Comparison of ENCODE assay signal across 16 cellular contexts in genomic region chr11:863389-864117, GRCh38. TPM values are rescaled to one million over a fixed set of nuclear protein-coding genes. Genes with fewer than 3 reads are reported as not detected.
DNase-seq lines count a peak whose midpoint lies in the region; TF ChIP-seq lines count a peak whose summit lies in the region.
"Had no signal": no experiment of that assay in that cellular context is flagged by ENCODE, and none has a peak within 500 bp of the region (broad histone marks: within the 10 kb centered on the region; RNA-seq: fewer than 3 reads in every experiment).

No MANE protein-coding gene starts in this region.

- H2AFZ ChIP-seq in smooth muscle cell (ENCODE audit: low read depth): no peak overlapping the region

- H3K36me3 ChIP-seq in NT2/D1 (ENCODE audit: insufficient read depth, insufficient read length, low read length): peaks cover 43% of the 10 kb centered on the region
- peaks cover 27% of the 10 kb centered on the region for H3K36me3 ChIP-seq in iPS-15b (ENCODE audit: control insufficient read depth, insufficient read depth, low read length)
- H3K36me3 ChIP-seq in smooth muscle cell (ENCODE audit: low read depth): no peaks in the 10 kb centered on the region
- peaks cover 0 to 62% (median 40%) of the 10 kb centered on the region in 3 donors for H3K36me3 ChIP-seq in tibial artery

- peaks cover 59% of the 10 kb centered on the region for H3K4me1 ChIP-seq in NT2/D1 (ENCODE audit: insufficient read depth, insufficient read length)
- H3K4me1 ChIP-seq in iPS-15b (ENCODE audit: control insufficient read depth, insufficient read depth, low read length): no peaks in the 10 kb centered on the region
- peaks cover 16% of the 10 kb centered on the region for H3K4me1 ChIP-seq in smooth muscle cell (ENCODE audit: low read depth)
- H3K4me1 ChIP-seq in tibial artery: peaks cover 0 to 29% (median 10%) of the 10 kb centered on the region in 4 donors

- H3K27me3 ChIP-seq in NT2/D1 (ENCODE audit: insufficient read depth, insufficient read length) (no peaks in the 10 kb centered on the region), iPS-15b (ENCODE audit: control insufficient read depth, insufficient read depth, low read length) (no peaks in the 10 kb centered on the region), smooth muscle cell (ENCODE audit: low read depth) (no peaks in the 10 kb centered on the region), tibial artery (no peaks in the 10 kb centered on the region)
- H3K27me3 ChIP-seq: adrenal gland had no signal

- peak overlapping the region; percentile 4 for H3K4me2 ChIP-seq in smooth muscle cell

- peak overlapping the region; percentile 85 for H3K9ac ChIP-seq in NT2/D1 (ENCODE audit: insufficient read length, low read depth)
- H3K9ac ChIP-seq in iPS-15b (ENCODE audit: low read depth, low read length): peak overlapping the region; percentile 5
- no peak overlapping the region for H3K9ac ChIP-seq in smooth muscle cell (ENCODE audit: low read depth)

- intact Hi-C loops in tibial artery (cut with DNase I; ENCODE audit: low total_unique reads): no loop called here

- H4K20me1 ChIP-seq in smooth muscle cell (ENCODE audit: low read depth): peaks cover 49% of the 10 kb centered on the region

- no peaks in the 10 kb centered on the region for H3F3A ChIP-seq in smooth muscle cell (ENCODE audit: low read depth)

- H3K27ac ChIP-seq in smooth muscle cell (ENCODE audit: low read depth) (no peak overlapping the region), tibial artery (no peak overlapping the region)
- H3K27ac ChIP-seq: adrenal gland had no signal

- WGBS in smooth muscle cell (ENCODE audit: low lambda C conversion rate): 92% methylated on average over 11 of the region's 11 CpGs

- no peak for DNase-seq in NT2/D1 (ENCODE audit: low read depth, low spot score)
- DNase-seq in smooth muscle cell (lab: John Stamatoyannopoulos, UW; ENCODE audit: unreplicated experiment): no peak
- no peak for DNase-seq in HuH-7 (ENCODE audit: low spot score)
- DNase-seq in tibial artery: no peak
- DNase-seq in SK-N-DZ (ENCODE audit: low spot score): no peak
- DNase-seq: activated CD4-positive, alpha-beta T cell treated with anti-CD3 and anti-CD28 coated beads, Interleukin-2, amount 50 U/mL, for 1 hour; activated gamma-delta T cell; foreskin fibroblast; hypothalamus; mesendoderm; NCI-H1417; NCI-H524 treated with DMSO at 0.1 percent for 48 hours; SHP77 treated with DMSO at 0.1 percent for 48 hours; stimulated activated CD4-positive, alpha-beta T cell treated with anti-CD3 and anti-CD28 coated beads, Interleukin-4, amount 100 ng/mL, for 24 hours had no signal

- no peak overlapping the region for H3K4me3 ChIP-seq in NT2/D1 (ENCODE audit: insufficient read length, low read depth)
- H3K4me3 ChIP-seq in iPS-15b (ENCODE audit: low read depth, low read length): no peak overlapping the region
- no peak overlapping the region for H3K4me3 ChIP-seq in smooth muscle cell
- no peak overlapping the region for H3K4me3 ChIP-seq in tibial artery
- H3K4me3 ChIP-seq: adrenal gland had no signal

- H3K79me2 ChIP-seq in smooth muscle cell (ENCODE audit: low read depth): no peaks in the 10 kb centered on the region

- no peak for TF ChIP-seq CTCF in smooth muscle cell (IDR thresholded peaks at IDR 0.05; ENCODE audit: borderline replicate concordance, insufficient read depth, poor library complexity, severe bottlenecking)
- TF ChIP-seq CTCF in tibial artery (IDR thresholded peaks at IDR 0.05): no peak

- H3K9me3 ChIP-seq in NT2/D1 (ENCODE audit: insufficient read depth, low read length) (no peaks in the 10 kb centered on the region), iPS-15b (ENCODE audit: control insufficient read depth, insufficient read depth, low read length) (no peaks in the 10 kb centered on the region), smooth muscle cell (replicated peaks; ENCODE audit: low read depth) (no peaks in the 10 kb centered on the region), tibial artery (no peaks in the 10 kb centered on the region)
- H3K9me3 ChIP-seq: adrenal gland had no signal

RNA-seq across cellular contexts. Expression of gene TSPAN4, which starts 20.9 kb away (rescaled TPM):
- 50.2 and 68.2 TPM in 2 replicates for total RNA-seq in smooth muscle cell
- 153 and 179 TPM in 2 replicates for polyA plus RNA-seq in smooth muscle cell
- polyA plus RNA-seq in SK-N-DZ (2014; cell fraction: cytosol; rRNA removed): 93.8 and 122 TPM in 2 replicates
- polyA plus RNA-seq in SK-N-DZ (2014; cell fraction: nucleus; rRNA removed): 185 and 239 TPM in 2 replicates

RNA-seq across cellular contexts. Expression of gene POLR2L, which starts 21.2 kb away (rescaled TPM):
- 38.0 and 51.4 TPM in 2 replicates for total RNA-seq in smooth muscle cell
- polyA plus RNA-seq in smooth muscle cell: 380 and 446 TPM in 2 replicates
- polyA plus RNA-seq in SK-N-DZ (2014; cell fraction: cytosol; rRNA removed): 19.3 and 25.4 TPM in 2 replicates
- polyA plus RNA-seq in SK-N-DZ (2014; cell fraction: nucleus; rRNA removed): 10.4 and 16.2 TPM in 2 replicates

RNA-seq across cellular contexts. Expression of gene CD151, which starts 30.8 kb away (rescaled TPM):
- 214 and 256 TPM in 2 replicates for total RNA-seq in smooth muscle cell
- 391 and 469 TPM in 2 replicates for polyA plus RNA-seq in smooth muscle cell
- polyA plus RNA-seq in SK-N-DZ (2014; cell fraction: cytosol; rRNA removed): 190 and 218 TPM in 2 replicates
- 299 and 307 TPM in 2 replicates for polyA plus RNA-seq in SK-N-DZ (2014; cell fraction: nucleus; rRNA removed)

RNA-seq across cellular contexts. Expression of gene CRACR2B, which starts 35.8 kb away (rescaled TPM):
- total RNA-seq in smooth muscle cell: 0.36 and 2.5 TPM in 2 replicates
- 0.10 and 10.5 TPM in 2 replicates for polyA plus RNA-seq in smooth muscle cell
- 25.4 and 33.1 TPM in 2 replicates for polyA plus RNA-seq in SK-N-DZ (2014; cell fraction: cytosol; rRNA removed)
- polyA plus RNA-seq in SK-N-DZ (2014; cell fraction: nucleus; rRNA removed): 281 and 344 TPM in 2 replicates

RNA-seq across cellular contexts. Expression of gene PNPLA2, which starts 44.8 kb away (rescaled TPM):
- 12.4 and 14.8 TPM in 2 replicates for total RNA-seq in smooth muscle cell
- polyA plus RNA-seq in smooth muscle cell: 26.4 and 33.8 TPM in 2 replicates
- 23.7 and 25.9 TPM in 2 replicates for polyA plus RNA-seq in SK-N-DZ (2014; cell fraction: cytosol; rRNA removed)
- 119 and 135 TPM in 2 replicates for polyA plus RNA-seq in SK-N-DZ (2014; cell fraction: nucleus; rRNA removed)
